8 cellular contexts compared by ENCODE assay signal in genomic region chr17:41967141-41967920, GRCh38. TPM values are rescaled to one million over a fixed set of nuclear protein-coding genes. Genes with fewer than 3 reads are reported as not detected.
DNase-seq lines count a peak whose midpoint lies in the region; ATAC-seq and TF ChIP-seq lines count a peak whose summit lies in the region.

No MANE protein-coding gene starts in this region.

- intact Hi-C loops in Right ventricle myocardium superior (cut with DNase I): loop anchor here (5.0 kb wide), 2 partner anchors 50 to 150 kb away; partner anchors contain the start of gene DNAJC7

- H3K9me3 ChIP-seq in cardiac muscle cell (ENCODE audit: low read depth): no peaks in the 10 kb centered on the region

- H3K27me3 ChIP-seq in cardiac muscle cell: no peaks in the 10 kb centered on the region

- H3K4me3 ChIP-seq in cardiac muscle cell (peak overlapping the region; percentile 58), fibroblast of pulmonary artery (replicated peaks; ENCODE audit: low read depth, low read length) (peak overlapping the region; percentile 90)

- TF ChIP-seq CTCF in cardiac muscle cell (IDR thresholded peaks at IDR 0.05; ENCODE audit: low read depth, low read length) (no peak), fibroblast of pulmonary artery (IDR thresholded peaks at IDR 0.05; ENCODE audit: low read length, missing control alignments) (no peak)

- H3K36me3 ChIP-seq in cardiac muscle cell: peaks cover 4% of the 10 kb centered on the region

- ATAC-seq in Right ventricle myocardium superior (ENCODE audit: poor library complexity) (no peak), HG02678 (IDR thresholded peaks at IDR 0.05; ENCODE audit: unreplicated experiment) (no peak)

- peak in 1 of 2 donors; percentile 28 for DNase-seq in cardiac muscle cell (ENCODE audit: low read depth in 1 of 2, low spot score in 1 of 2)
- DNase-seq in Right ventricle myocardium superior: no peak
- peak; percentile 22 for DNase-seq in LHCN-M2 (ENCODE audit: low read depth)
- DNase-seq in activated T-cell treated with anti-CD3 and anti-CD28 coated beads for 48 hours (ENCODE audit: low read depth): peak; percentile 35
- no peak for DNase-seq in fibroblast of pulmonary artery (ENCODE audit: low read depth)
- DNase-seq in nucleus accumbens (lab: John Stamatoyannopoulos, UW): peak; percentile 22 to 98 (median 92)
- no peak for DNase-seq in AML-193 (lab: John Stamatoyannopoulos, UW)

- peak overlapping the region; percentile 77 for H3K27ac ChIP-seq in cardiac muscle cell

- H3K4me1 ChIP-seq in cardiac muscle cell (ENCODE audit: low read depth): no peaks in the 10 kb centered on the region

RNA-seq across cellular contexts. Expression of gene CNP, which starts 0.7 kb away (rescaled TPM):
- total RNA-seq in cardiac muscle cell (69.0 and 70.0 TPM in 2 replicates), Right ventricle myocardium superior (23.0 TPM), LHCN-M2 (2014; rRNA removed) (61.6 and 75.1 TPM in 2 replicates)
- 79.4 and 82.8 TPM in 2 replicates for polyA plus RNA-seq in cardiac muscle cell
- 77.0 TPM for polyA plus RNA-seq in LHCN-M2 (2012)

RNA-seq across cellular contexts. Expression of gene ODAD4, which starts 36.9 kb away (rescaled TPM):
- total RNA-seq in cardiac muscle cell (2.6 and 4.5 TPM in 2 replicates), Right ventricle myocardium superior (0.75 TPM), LHCN-M2 (2014; rRNA removed) (0.19 and 0.86 TPM in 2 replicates)
- polyA plus RNA-seq in cardiac muscle cell: 3.2 and 8.0 TPM in 2 replicates
- 1.4 TPM for polyA plus RNA-seq in LHCN-M2 (2012)

RNA-seq across cellular contexts. Expression of gene ACLY, which starts 48.6 kb away (rescaled TPM):
- total RNA-seq in cardiac muscle cell (96.3 and 155 TPM in 2 replicates), Right ventricle myocardium superior (24.0 TPM), LHCN-M2 (2014; rRNA removed) (181 and 184 TPM in 2 replicates)
- 71.5 and 89.2 TPM in 2 replicates for polyA plus RNA-seq in cardiac muscle cell
- polyA plus RNA-seq in LHCN-M2 (2012): 132 TPM

RNA-seq across cellular contexts. Expression of gene DNAJC7, which starts 49.9 kb away (rescaled TPM):
- total RNA-seq in cardiac muscle cell (66.6 and 79.2 TPM in 2 replicates), Right ventricle myocardium superior (81.2 TPM), LHCN-M2 (2014; rRNA removed) (67.5 and 83.1 TPM in 2 replicates)
- polyA plus RNA-seq in cardiac muscle cell: 83.8 and 90.0 TPM in 2 replicates
- 62.3 TPM for polyA plus RNA-seq in LHCN-M2 (2012)

RNA-seq across cellular contexts. Expression of gene NKIRAS2, which starts 52.6 kb away (rescaled TPM):
- 113 and 125 TPM in 2 replicates for total RNA-seq in cardiac muscle cell
- polyA plus RNA-seq in cardiac muscle cell: 98.2 and 107 TPM in 2 replicates
- 43.8 TPM for total RNA-seq in Right ventricle myocardium superior
- total RNA-seq in LHCN-M2 (2014; rRNA removed): 41.2 and 48.5 TPM in 2 replicates
- polyA plus RNA-seq in LHCN-M2 (2012): 36.7 TPM

Comparison
In these comparisons a context has a peak if more than half of its experiments do, and no peak if none do; other contexts are left out.
1. DNase-seq: peak in LHCN-M2 (single experiment), activated T-cell treated with anti-CD3 and anti-CD28 coated beads for 48 hours (single experiment) and nucleus accumbens (56 of 56); none in Right ventricle myocardium superior (single experiment), fibroblast of pulmonary artery (single experiment) and AML-193 (0 of 2).